ENCODE assay signal across 10 cellular contexts in the genomic region with DNA sequence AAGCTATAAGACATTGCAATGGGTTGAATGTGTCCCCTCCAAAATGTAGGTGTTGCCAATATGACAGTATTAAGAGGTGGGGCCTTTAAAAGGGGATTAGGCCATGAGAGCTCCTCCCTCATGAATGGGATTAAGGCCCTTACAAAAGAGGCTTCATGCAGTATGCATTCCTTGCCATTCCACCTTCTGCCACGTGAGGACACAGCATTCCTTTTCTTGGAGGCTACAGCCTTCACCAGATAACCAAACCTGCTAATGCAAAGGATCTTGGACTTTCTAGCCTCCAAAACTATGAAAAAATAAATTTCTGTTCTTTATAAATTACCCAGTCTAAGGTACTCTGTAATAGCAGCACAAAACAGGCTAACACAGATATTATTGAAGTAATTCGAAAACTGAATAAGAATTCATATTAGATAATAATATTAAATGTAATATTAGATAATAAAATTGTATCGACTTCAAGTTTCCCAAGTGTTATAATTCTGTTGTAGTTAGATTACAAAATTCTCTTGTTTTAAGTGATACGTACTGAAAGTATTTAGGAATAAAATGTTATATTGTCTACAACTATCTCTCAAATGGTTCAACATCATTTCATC. TPM values are rescaled to one million over a fixed set of nuclear protein-coding genes. Genes with fewer than 3 reads are reported as not detected.
DNase-seq lines count a peak whose midpoint lies in the region; ATAC-seq and TF ChIP-seq lines count a peak whose summit lies in the region.
"Had no signal": no experiment of that assay in that cellular context is flagged by ENCODE, and none has a peak within 500 bp of the region (broad histone marks: within the 10 kb centered on the region; RNA-seq: fewer than 3 reads in every experiment).

No MANE protein-coding gene starts in this region.

- H3K27me3 ChIP-seq in cardiac muscle cell = no peaks in the 10 kb centered on the region

- TF ChIP-seq CTCF in cardiac muscle cell (IDR thresholded peaks at IDR 0.05; ENCODE audit: low read depth, low read length) (peak; percentile 79), fibroblast of villous mesenchyme (IDR thresholded peaks at IDR 0.05; ENCODE audit: insufficient read depth, low read depth, low read length) (peak; percentile 59)

- intact Hi-C loops in left ventricle myocardium superior (cut with micrococcal nuclease) = loop anchor here (5.0 to 10.0 kb wide), 2 partner anchors 914 to 1286 kb away; no protein-coding TSS in a partner anchor

- H3K4me3 ChIP-seq in cardiac muscle cell = no peak overlapping the region
- no peak overlapping the region for H3K4me3 ChIP-seq in fibroblast of villous mesenchyme (ENCODE audit: low read depth, low read length)

- DNase-seq in cardiac muscle cell (ENCODE audit: low read depth in 1 of 2, low spot score in 1 of 2) (peak; percentile 48 to 87), left ventricle myocardium superior (no peak), SHP77 (lab: John Stamatoyannopoulos, UW) (peak; percentile 30 to 31), fibroblast of villous mesenchyme (ENCODE audit: low read depth) (peak; percentile 65), NCI-H1048 (lab: John Stamatoyannopoulos, UW) (no peak), NOMO-1 treated with dmso at 0.1 percent for 144 hours (lab: John Stamatoyannopoulos, UW; ENCODE audit: unreplicated experiment) (no peak)
- DNase-seq: effector memory CD4-positive, alpha-beta T cell; NK-92 treated with Interleukin-12 subunit alpha and Interleukin-12 subunit beta, amount 100 ng/mL, for 24 hours had no signal

- H3K27ac ChIP-seq in cardiac muscle cell = no peak overlapping the region

- H3K36me3 ChIP-seq in cardiac muscle cell = no peaks in the 10 kb centered on the region

- H3K9me3 ChIP-seq in cardiac muscle cell (ENCODE audit: low read depth) = no peaks in the 10 kb centered on the region

- no peaks in the 10 kb centered on the region for H3K4me1 ChIP-seq in cardiac muscle cell (ENCODE audit: low read depth)

- ATAC-seq in left ventricle myocardium superior (no peak), HG02981 (IDR thresholded peaks at IDR 0.05; ENCODE audit: unreplicated experiment) (no peak), GM19397 (IDR thresholded peaks at IDR 0.05; ENCODE audit: unreplicated experiment) (no peak)

RNA-seq across cellular contexts. Expression of a gene that starts 29.4 kb away (rescaled TPM):
- 0.09 TPM in 1 of 2 replicates, not detected in the other for total RNA-seq in cardiac muscle cell
- 0.12 and 0.15 TPM in 2 replicates for polyA plus RNA-seq in cardiac muscle cell
- 3.1 TPM for total RNA-seq in left ventricle myocardium superior
- 4.2 and 90.2 TPM in 2 replicates for total RNA-seq in fibroblast of villous mesenchyme

RNA-seq across cellular contexts. Expression of a gene that starts 33.5 kb away (rescaled TPM):
- not detected in 2 replicates for total RNA-seq in cardiac muscle cell
- not detected in 2 replicates for polyA plus RNA-seq in cardiac muscle cell
- total RNA-seq in left ventricle myocardium superior = not detected
- total RNA-seq in fibroblast of villous mesenchyme = under 0.01 TPM in 2 replicates

Comparison
In these comparisons a context has a peak if more than half of its experiments do, and no peak if none do; other contexts are left out.
1. DNase-seq: peak in cardiac muscle cell (2 of 2), SHP77 (2 of 2) and fibroblast of villous mesenchyme (single experiment); none in left ventricle myocardium superior (single experiment), NCI-H1048 (single experiment) and NOMO-1 treated with dmso at 0.1 percent for 144 hours (single experiment).